23 cellular contexts compared by ENCODE assay signal in the genomic region with DNA sequence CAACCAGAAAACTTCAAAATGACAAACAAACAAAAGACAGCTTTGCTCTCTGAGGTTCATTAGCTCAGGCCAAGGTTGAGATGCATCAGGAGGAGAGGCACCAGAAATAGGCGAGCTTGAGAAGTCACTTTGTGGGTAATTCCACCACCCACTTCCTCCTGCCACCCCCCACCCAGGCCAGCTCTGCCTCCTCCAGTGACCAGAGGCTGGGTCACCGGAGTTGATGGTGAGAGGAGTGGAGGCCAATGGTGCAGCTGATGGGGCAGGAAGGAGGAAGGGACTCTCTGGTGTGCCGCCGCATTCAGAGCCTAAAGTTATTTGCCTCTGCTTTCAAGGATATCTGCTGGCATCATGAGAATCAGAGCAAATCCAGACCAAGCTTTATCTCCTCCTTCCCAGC.
"Had no signal": no experiment of that assay in that cellular context is flagged by ENCODE, and none has a peak within 500 bp of the region (broad histone marks: within the 10 kb centered on the region; RNA-seq: fewer than 3 reads in every experiment).

No MANE protein-coding gene starts in this region.

- H3K4me3 Mint-ChIP-seq: effector memory CD8-positive, alpha-beta T cell; nephron progenitor cell; stimulated activated naive CD8-positive, alpha-beta T cell treated with anti-CD3 and anti-CD28 coated beads, Interleukin-15, amount 100 ng/mL, for 72 hours had no signal

- ATAC-seq: effector memory CD8-positive, alpha-beta T cell; stimulated activated naive CD8-positive, alpha-beta T cell treated with anti-CD3 and anti-CD28 coated beads, Interleukin-15, amount 100 ng/mL, for 72 hours had no signal

- DNase-seq: cerebellar nuclear complex; cortex of kidney; effector memory CD8-positive, alpha-beta T cell; erythroblast; esophagus squamous epithelium; foreskin melanocyte; kidney; left ventricle myocardium inferior; lower lobe of right lung; nephron progenitor cell; occipital lobe; pancreas; retina; stimulated activated CD4-positive, alpha-beta T cell treated with anti-CD3 and anti-CD28 coated beads, Interleukin-12 subunit alpha, Interleukin-12 subunit beta, amount 100 ng/mL, for 4 hours; stimulated activated CD4-positive, alpha-beta T cell treated with anti-CD3 and anti-CD28 coated beads, Interleukin-1b, Interleukin-23, amount 100 ng/mL, for 48 hours; stimulated activated CD4-positive, alpha-beta T cell treated with anti-CD3 and anti-CD28 coated beads, Interleukin-4, amount 100 ng/mL, for 1 hour; stimulated activated CD8-positive, alpha-beta memory T cell treated with anti-CD3 and anti-CD28 coated beads, Interleukin-4, amount 100 ng/mL, for 48 hours; stimulated activated naive CD4-positive, alpha-beta T cell; stimulated activated naive CD8-positive, alpha-beta T cell treated with anti-CD3 and anti-CD28 coated beads, Interleukin-15, amount 100 ng/mL, for 72 hours; transverse colon; upper lobe of right lung; uterus had no signal

- H3K27ac ChIP-seq: esophagus squamous epithelium, left ventricle myocardium inferior, lower lobe of right lung, suprapubic skin, transverse colon, upper lobe of right lung, uterus had no signal

- H3K27me3 ChIP-seq: pancreas, suprapubic skin, upper lobe of right lung had no signal

- H3K9me3 ChIP-seq: esophagus squamous epithelium, left ventricle myocardium inferior, lower lobe of right lung, pancreas, suprapubic skin, transverse colon, upper lobe of right lung, uterus had no signal

- H3K27ac Mint-ChIP-seq: effector memory CD8-positive, alpha-beta T cell; stimulated activated naive CD8-positive, alpha-beta T cell treated with anti-CD3 and anti-CD28 coated beads, Interleukin-15, amount 100 ng/mL, for 72 hours had no signal

- H3K4me1 Mint-ChIP-seq: stimulated activated naive CD8-positive, alpha-beta T cell treated with anti-CD3 and anti-CD28 coated beads, Interleukin-15, amount 100 ng/mL, for 72 hours had no signal

- H3K36me3 ChIP-seq: esophagus squamous epithelium, left ventricle myocardium inferior, lower lobe of right lung, pancreas, suprapubic skin, transverse colon, upper lobe of right lung, uterus had no signal

- H3K4me3 ChIP-seq: esophagus squamous epithelium, left ventricle myocardium inferior, lower lobe of right lung, suprapubic skin, transverse colon, upper lobe of right lung, uterus had no signal

- H3K4me1 ChIP-seq: lower lobe of right lung, upper lobe of right lung, uterus had no signal

- H3K9me3 Mint-ChIP-seq: nephron progenitor cell; stimulated activated naive CD8-positive, alpha-beta T cell treated with anti-CD3 and anti-CD28 coated beads, Interleukin-15, amount 100 ng/mL, for 72 hours had no signal
